8 cellular contexts compared by ENCODE assay signal in genomic region chr11:848380-848931, GRCh38. TPM values are rescaled to one million over a fixed set of nuclear protein-coding genes. Genes with fewer than 3 reads are reported as not detected.
DNase-seq lines count a peak whose midpoint lies in the region; ATAC-seq and TF ChIP-seq lines count a peak whose summit lies in the region.

No MANE protein-coding gene starts in this region.

- H3K27ac Mint-ChIP-seq in brain = peak overlapping the region in 1 of 5 experiments; percentile 7

- peak; percentile 47 for ATAC-seq in GM21529 (IDR thresholded peaks at IDR 0.05; ENCODE audit: unreplicated experiment)
- ATAC-seq in GM19452 (IDR thresholded peaks at IDR 0.05; ENCODE audit: unreplicated experiment) = no peak
- ATAC-seq in GM21526 (IDR thresholded peaks at IDR 0.05; ENCODE audit: low FRiP score, unreplicated experiment) = no peak

- no peaks in the 10 kb centered on the region for H3K9me3 Mint-ChIP-seq in brain

- H3K4me1 Mint-ChIP-seq in brain = peaks cover 51% of the 10 kb centered on the region

- TF ChIP-seq CTCF in brain (conservative IDR thresholded peaks at IDR 0.05) = peak; percentile 73 to 80

- peaks cover 10% of the 10 kb centered on the region for H3K27me3 Mint-ChIP-seq in brain

- H3K36me3 Mint-ChIP-seq in brain = no peaks in the 10 kb centered on the region

- DNase-seq in AG08395 (ENCODE audit: low spot score) = peak; percentile 72
- peak; percentile 29 for DNase-seq in UCSD-AML1 (lab: John Stamatoyannopoulos, UW; ENCODE audit: unreplicated experiment)
- peak; percentile 56 for DNase-seq in left kidney (ENCODE audit: low read depth, low spot score)
- DNase-seq in stimulated activated CD8-positive, alpha-beta memory T cell treated with anti-CD3 and anti-CD28 coated beads, Interleukin-4, amount 100 ng/mL, for 48 hours = peak; percentile 83

- peak overlapping the region; percentile 20 to 81 (median 63) for H3K4me3 Mint-ChIP-seq in brain

RNA-seq across cellular contexts. Expression of gene TSPAN4, which starts 5.8 kb away (rescaled TPM):
- 23.3 TPM for polyA plus RNA-seq in brain (ENCODE audit: insufficient read depth, low read depth, low replicate concordance)

RNA-seq across cellular contexts. Expression of gene POLR2L, which starts 6.1 kb away (rescaled TPM):
- 104 TPM for polyA plus RNA-seq in brain (ENCODE audit: insufficient read depth, low read depth, low replicate concordance)

RNA-seq across cellular contexts. Expression of gene CD151, which starts 15.7 kb away (rescaled TPM):
- polyA plus RNA-seq in brain (ENCODE audit: insufficient read depth, low read depth, low replicate concordance) = 114 TPM

RNA-seq across cellular contexts. Expression of gene CRACR2B, which starts 20.7 kb away (rescaled TPM):
- 3.1 TPM for polyA plus RNA-seq in brain (ENCODE audit: insufficient read depth, low read depth, low replicate concordance)

RNA-seq across cellular contexts. Expression of gene PNPLA2, which starts 29.7 kb away (rescaled TPM):
- polyA plus RNA-seq in brain (ENCODE audit: insufficient read depth, low read depth, low replicate concordance) = 67.9 TPM

Comparison
In these comparisons a context has a peak if more than half of its experiments do, and no peak if none do; other contexts are left out.
1. DNase-seq: peak in every context shown above with its lines; median percentile 83 in stimulated activated CD8-positive, alpha-beta memory T cell treated with anti-CD3 and anti-CD28 coated beads, Interleukin-4, amount 100 ng/mL, for 48 hours; 72 in AG08395; 56 in left kidney; 29 in UCSD-AML1.